7 cellular contexts compared by ENCODE assay signal in the genomic region with DNA sequence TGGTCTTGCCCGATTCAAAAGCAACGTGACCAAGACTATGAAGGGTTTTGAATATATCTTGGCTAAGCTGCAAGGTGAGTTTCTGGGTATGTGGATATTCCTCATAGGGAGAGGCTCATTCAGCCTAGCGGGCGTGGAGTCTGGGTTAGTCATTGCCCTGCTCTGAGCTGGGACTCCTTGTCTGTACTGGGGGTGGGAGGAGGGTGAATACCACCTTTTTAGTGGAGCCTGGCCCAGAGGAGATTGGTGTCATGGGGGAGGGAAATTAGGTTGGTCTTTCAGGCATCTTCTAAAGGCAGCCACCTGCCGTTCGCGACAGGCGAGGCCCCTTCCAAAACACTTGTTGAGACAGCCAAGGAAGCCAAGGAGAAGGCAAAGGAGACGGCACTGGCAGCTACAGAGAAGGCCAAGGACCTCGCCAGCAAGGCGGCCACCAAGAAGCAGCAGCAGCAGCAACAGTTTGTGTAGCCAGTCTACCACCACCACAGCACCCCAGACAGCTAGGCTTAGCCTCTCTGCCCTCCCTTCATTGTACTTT. TPM values are rescaled to one million over a fixed set of nuclear protein-coding genes. Genes with fewer than 3 reads are reported as not detected.
DNase-seq lines count a peak whose midpoint lies in the region; ATAC-seq and TF ChIP-seq lines count a peak whose summit lies in the region.
"Not testable (repeated sequence)": the region's sequence is repeated elsewhere in the genome, so short reads cannot be mapped to it uniquely, and the experiment has no call there.

No MANE protein-coding gene starts in this region.

- not testable (repeated sequence) for H3K27me3 ChIP-seq in MM.1S (replicated peaks; ENCODE audit: insufficient read depth, low read length)

- not testable (repeated sequence) for H2AFZ ChIP-seq in MM.1S (ENCODE audit: low read length)

- not testable (repeated sequence) for DNase-seq in Calu3; MM.1S; activated CD4-positive, alpha-beta T cell treated with anti-CD3 and anti-CD28 coated beads, Interleukin-2, amount 10 ng/mL, durations not matched to agents 24 days and 14 days; activated naive CD4-positive, alpha-beta T cell treated with anti-CD3 and anti-CD28 coated beads, Interleukin-2, amount 50 U/mL, for 72 hours (ENCODE audit: low spot score in 2 of 2); chondrocyte (ENCODE audit: low spot score); neural crest cell (ENCODE audit: low read depth, low spot score)
- DNase-seq in kidney tubule cell (ENCODE audit: low spot score) = peak; percentile 39

- H3K4me2 ChIP-seq in MM.1S (ENCODE audit: low read depth, low read length) = peak overlapping the region; percentile 95; the same call in 1 of the 2 replicates

- intact Hi-C loops in Calu3 (cut with micrococcal nuclease; ENCODE audit: unreplicated experiment); activated CD4-positive, alpha-beta T cell treated with anti-CD3 and anti-CD28 coated beads, Interleukin-2, amount 10 ng/mL, durations not matched to agents 24 days and 14 days (cut with micrococcal nuclease): not testable (repeated sequence)

- not testable (repeated sequence) for H3K9ac ChIP-seq in MM.1S (ENCODE audit: low read length)

- H4K20me1 ChIP-seq in MM.1S (ENCODE audit: insufficient read depth, low read length) = not testable (repeated sequence)

- H3K79me2 ChIP-seq in MM.1S (ENCODE audit: low read length) = peaks cover 98% of the 10 kb centered on the region

- H3K27me3 Mint-ChIP-seq in Calu3 (ENCODE audit: unreplicated experiment); activated CD4-positive, alpha-beta T cell treated with anti-CD3 and anti-CD28 coated beads, Interleukin-2, amount 10 ng/mL, durations not matched to agents 24 days and 14 days; chondrocyte (ENCODE audit: low read depth): not testable (repeated sequence)
- peaks cover 12% of the 10 kb centered on the region for H3K27me3 Mint-ChIP-seq in neural crest cell (ENCODE audit: low read depth)

- H3K4me1 Mint-ChIP-seq in Calu3 (ENCODE audit: low read depth, unreplicated experiment) (peaks cover 62% of the 10 kb centered on the region), chondrocyte (ENCODE audit: low read depth) (peaks cover 50% of the 10 kb centered on the region), neural crest cell (peaks cover 54% of the 10 kb centered on the region)
- peaks cover 56% of the 10 kb centered on the region for H3K4me1 Mint-ChIP-seq in activated CD4-positive, alpha-beta T cell treated with anti-CD3 and anti-CD28 coated beads, Interleukin-2, amount 10 ng/mL, durations not matched to agents 24 days and 14 days

- H3F3A ChIP-seq in MM.1S (ENCODE audit: insufficient read depth, low read length) = peaks cover 77% of the 10 kb centered on the region

- ATAC-seq in activated naive CD4-positive, alpha-beta T cell treated with anti-CD3 and anti-CD28 coated beads, Interleukin-2, amount 50 U/mL, for 72 hours = not testable (repeated sequence)

- TF ChIP-seq CTCF in Calu3 (IDR thresholded peaks at IDR 0.05; ENCODE audit: unreplicated experiment); MM.1S (IDR thresholded peaks at IDR 0.05; ENCODE audit: low read length); chondrocyte (IDR thresholded peaks at IDR 0.05); neural crest cell (conservative IDR thresholded peaks at IDR 0.05): not testable (repeated sequence)

- H3K9me2 ChIP-seq in MM.1S (replicated peaks; ENCODE audit: insufficient read depth, low read length) = not testable (repeated sequence)

- not testable (repeated sequence) for H3K4me3 ChIP-seq in MM.1S (ENCODE audit: low read length)

- H3K4me3 Mint-ChIP-seq in Calu3 (ENCODE audit: low read depth, unreplicated experiment) = peak overlapping the region; percentile 94
- H3K4me3 Mint-ChIP-seq in activated CD4-positive, alpha-beta T cell treated with anti-CD3 and anti-CD28 coated beads, Interleukin-2, amount 10 ng/mL, durations not matched to agents 24 days and 14 days = peak overlapping the region; percentile 11
- not testable (repeated sequence) for H3K4me3 Mint-ChIP-seq in chondrocyte (ENCODE audit: unreplicated experiment)
- peak overlapping the region; percentile 95 for H3K4me3 Mint-ChIP-seq in neural crest cell

- peaks cover 35% of the 10 kb centered on the region for H3K4me1 ChIP-seq in MM.1S (ENCODE audit: low read length)

- H3K27ac Mint-ChIP-seq in Calu3 (ENCODE audit: unreplicated experiment) (peak overlapping the region; percentile 89), chondrocyte (ENCODE audit: unreplicated experiment) (peak overlapping the region; percentile 54)
- H3K27ac Mint-ChIP-seq in activated CD4-positive, alpha-beta T cell treated with anti-CD3 and anti-CD28 coated beads, Interleukin-2, amount 10 ng/mL, durations not matched to agents 24 days and 14 days = peak overlapping the region; percentile 28
- peak overlapping the region; percentile 86 to 92 for H3K27ac Mint-ChIP-seq in activated naive CD4-positive, alpha-beta T cell treated with anti-CD3 and anti-CD28 coated beads, Interleukin-2, amount 50 U/mL, for 72 hours
- not testable (repeated sequence) for H3K27ac Mint-ChIP-seq in neural crest cell (ENCODE audit: unreplicated experiment)

- not testable (repeated sequence) for H3K36me3 ChIP-seq in MM.1S (replicated peaks; ENCODE audit: insufficient read depth, low read length)

- CTCF ChIA-PET in Calu3 (lab: Charles Lee) = interaction anchor here (0.6 kb wide), 1 partner anchor 882 kb away, joined by 3 read pairs; no protein-coding TSS in a partner anchor

- H3K27ac ChIP-seq in MM.1S (ENCODE audit: low read length) = not testable (repeated sequence)

- not testable (repeated sequence) for H3K9me3 Mint-ChIP-seq in Calu3 (ENCODE audit: low read depth, unreplicated experiment); activated CD4-positive, alpha-beta T cell treated with anti-CD3 and anti-CD28 coated beads, Interleukin-2, amount 10 ng/mL, durations not matched to agents 24 days and 14 days; activated naive CD4-positive, alpha-beta T cell treated with anti-CD3 and anti-CD28 coated beads, Interleukin-2, amount 50 U/mL, for 72 hours; chondrocyte (ENCODE audit: low read depth); neural crest cell

- BruUV-seq in Calu3 (replicated peaks; lab: Mats Ljungman, UMichigan) = not testable (repeated sequence)

- not testable (repeated sequence) for H3K9me3 ChIP-seq in MM.1S (replicated peaks; ENCODE audit: insufficient read depth, low read length)

- peaks cover 95% of the 10 kb centered on the region for H3K36me3 Mint-ChIP-seq in Calu3 (ENCODE audit: insufficient read depth, unreplicated experiment)
- peaks cover 47% of the 10 kb centered on the region for H3K36me3 Mint-ChIP-seq in activated CD4-positive, alpha-beta T cell treated with anti-CD3 and anti-CD28 coated beads, Interleukin-2, amount 10 ng/mL, durations not matched to agents 24 days and 14 days (ENCODE audit: low read depth)
- peaks cover 29 to 46% of the 10 kb centered on the region in 2 donors for H3K36me3 Mint-ChIP-seq in activated naive CD4-positive, alpha-beta T cell treated with anti-CD3 and anti-CD28 coated beads, Interleukin-2, amount 50 U/mL, for 72 hours
- not testable (repeated sequence) for H3K36me3 Mint-ChIP-seq in chondrocyte (ENCODE audit: low read depth)
- peaks cover 12% of the 10 kb centered on the region for H3K36me3 Mint-ChIP-seq in neural crest cell (ENCODE audit: low read depth)

RNA-seq across cellular contexts. Expression of a gene that starts 2.6 kb away (rescaled TPM):
- 215 and 217 TPM in 2 replicates for total RNA-seq in Calu3 (2022)
- 248 and 257 TPM in 2 replicates for total RNA-seq in activated CD4-positive, alpha-beta T cell treated with anti-CD3 and anti-CD28 coated beads, Interleukin-2, amount 10 ng/mL, durations not matched to agents 24 days and 14 days
- total RNA-seq in activated naive CD4-positive, alpha-beta T cell treated with anti-CD3 and anti-CD28 coated beads, Interleukin-2, amount 50 U/mL, for 72 hours = 100 to 1,000 TPM; 161 to 206 TPM
- total RNA-seq in chondrocyte = 102 to 119 TPM (median 109 TPM) in 3 replicates
- total RNA-seq in neural crest cell = 169 and 180 TPM in 2 replicates

RNA-seq across cellular contexts. Expression of a gene that starts 2.7 kb away (rescaled TPM):
- total RNA-seq in Calu3 (2022) (34.0 and 41.1 TPM in 2 replicates), chondrocyte (31.5 to 37.3 TPM (median 36.7 TPM) in 3 replicates), neural crest cell (32.0 and 33.0 TPM in 2 replicates)
- total RNA-seq in activated CD4-positive, alpha-beta T cell treated with anti-CD3 and anti-CD28 coated beads, Interleukin-2, amount 10 ng/mL, durations not matched to agents 24 days and 14 days = 18.3 and 22.2 TPM in 2 replicates
- total RNA-seq in activated naive CD4-positive, alpha-beta T cell treated with anti-CD3 and anti-CD28 coated beads, Interleukin-2, amount 50 U/mL, for 72 hours = 10 to 100 TPM; 14.8 to 21.5 TPM

RNA-seq across cellular contexts. Expression of a gene that starts 5.5 kb away (rescaled TPM):
- total RNA-seq in Calu3 (2022) (24.3 and 36.3 TPM in 2 replicates), chondrocyte (6.5 to 9.4 TPM (median 8.4 TPM) in 3 replicates), neural crest cell (36.9 and 40.3 TPM in 2 replicates)
- 9.1 and 11.7 TPM in 2 replicates for total RNA-seq in activated CD4-positive, alpha-beta T cell treated with anti-CD3 and anti-CD28 coated beads, Interleukin-2, amount 10 ng/mL, durations not matched to agents 24 days and 14 days
- 10 to 100 TPM; 31.4 to 73.9 TPM for total RNA-seq in activated naive CD4-positive, alpha-beta T cell treated with anti-CD3 and anti-CD28 coated beads, Interleukin-2, amount 50 U/mL, for 72 hours

RNA-seq across cellular contexts. Expression of a gene that starts 45.3 kb away (rescaled TPM):
- 278 and 305 TPM in 2 replicates for total RNA-seq in Calu3 (2022)
- 105 and 108 TPM in 2 replicates for total RNA-seq in activated CD4-positive, alpha-beta T cell treated with anti-CD3 and anti-CD28 coated beads, Interleukin-2, amount 10 ng/mL, durations not matched to agents 24 days and 14 days
- 100 to 1,000 TPM in 1 of 2 donors, 10 to 100 TPM in 1; 96.7 to 108 TPM for total RNA-seq in activated naive CD4-positive, alpha-beta T cell treated with anti-CD3 and anti-CD28 coated beads, Interleukin-2, amount 50 U/mL, for 72 hours
- total RNA-seq in chondrocyte = 76.6 to 128 TPM (median 83.4 TPM) in 3 replicates
- 73.0 and 80.5 TPM in 2 replicates for total RNA-seq in neural crest cell

RNA-seq across cellular contexts. Expression of a gene that starts 51.6 kb away (rescaled TPM):
- total RNA-seq in Calu3 (2022) = 12.9 and 13.0 TPM in 2 replicates
- 45.3 and 49.3 TPM in 2 replicates for total RNA-seq in activated CD4-positive, alpha-beta T cell treated with anti-CD3 and anti-CD28 coated beads, Interleukin-2, amount 10 ng/mL, durations not matched to agents 24 days and 14 days
- 10 to 100 TPM; 22.0 to 77.6 TPM for total RNA-seq in activated naive CD4-positive, alpha-beta T cell treated with anti-CD3 and anti-CD28 coated beads, Interleukin-2, amount 50 U/mL, for 72 hours
- 6.8 to 11.6 TPM (median 10.1 TPM) in 3 replicates for total RNA-seq in chondrocyte
- 12.3 and 15.7 TPM in 2 replicates for total RNA-seq in neural crest cell
